1 cellular context compared by ENCODE assay signal in genomic region chr22:39049486-39049885, GRCh38.
A peak's percentile ranks its signal among the peaks of the same experiment; 100 is the strongest.
TF ChIP-seq lines count a peak whose summit lies in the region.

No MANE protein-coding gene starts in this region.

TF ChIP-seq in HEK293, 187 proteins besides CTCF, POLR2A, EP300 and RAD21:
- peak; percentile 75 for TF ChIP-seq PRDM10 (tag by site-specific recombination; IDR thresholded peaks at IDR 0.05)
